Comparison of ENCODE assay signal across 9 cellular contexts in the genomic region with DNA sequence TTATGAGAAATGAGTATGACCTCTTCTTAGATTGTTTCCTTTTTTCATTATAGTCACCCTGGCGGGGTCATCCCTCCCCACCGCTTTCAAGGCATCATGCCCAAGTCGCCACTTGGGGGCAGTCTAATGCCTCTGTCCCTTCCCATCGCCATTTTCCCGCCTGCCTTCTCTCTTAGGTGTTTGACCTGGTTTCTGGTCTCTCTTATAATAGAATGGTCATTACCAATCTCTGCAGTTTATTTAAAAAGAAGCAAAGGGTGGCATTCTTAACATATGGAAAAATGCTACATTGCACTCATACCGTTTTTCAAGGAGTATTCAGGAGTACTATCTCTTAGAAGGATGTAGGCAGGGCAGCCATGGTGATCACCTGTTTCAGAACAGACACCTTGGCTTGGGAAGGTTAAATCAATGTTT. TPM values are rescaled to one million over a fixed set of nuclear protein-coding genes. Genes with fewer than 3 reads are reported as not detected.
DNase-seq lines count a peak whose midpoint lies in the region; ATAC-seq and TF ChIP-seq lines count a peak whose summit lies in the region.
"Had no signal": no experiment of that assay in that cellular context is flagged by ENCODE, and none has a peak within 500 bp of the region (broad histone marks: within the 10 kb centered on the region; RNA-seq: fewer than 3 reads in every experiment).

No MANE protein-coding gene starts in this region.

- no peaks in the 10 kb centered on the region for H3K4me1 Mint-ChIP-seq in natural killer cell
- no peaks in the 10 kb centered on the region for H3K4me1 Mint-ChIP-seq in natural killer cell treated with Interleukin-12 subunit alpha and Interleukin-12 subunit beta and Interleukin-15 and Interleukin-18, amount 100 ng/mL, for 72 hours (ENCODE audit: low read depth in 2 of 2)
- peaks cover 12% of the 10 kb centered on the region for H3K4me1 Mint-ChIP-seq in nephron progenitor cell

- H3K27me3 ChIP-seq in OCI-LY1 (ENCODE audit: insufficient read depth, low read length): no peaks in the 10 kb centered on the region
- peaks cover 0 to 8% (median 0%) of the 10 kb centered on the region in 3 donors for H3K27me3 ChIP-seq in stomach

- ATAC-seq in natural killer cell (peak in 2 of 3 donors; percentile 68 to 74), esophagus mucosa (peak; percentile 62)
- ATAC-seq in natural killer cell treated with Interleukin-12 subunit alpha and Interleukin-12 subunit beta and Interleukin-15 and Interleukin-18, amount 100 ng/mL, for 72 hours: no peak

- H3K27ac ChIP-seq in OCI-LY1 (ENCODE audit: low read depth, low read length, poor library complexity, severe bottlenecking): no peak overlapping the region
- no peak overlapping the region for H3K27ac ChIP-seq in stomach

- H3K36me3 Mint-ChIP-seq in natural killer cell (no peaks in the 10 kb centered on the region), nephron progenitor cell (ENCODE audit: low read depth) (no peaks in the 10 kb centered on the region)
- no peaks in the 10 kb centered on the region for H3K36me3 Mint-ChIP-seq in natural killer cell treated with Interleukin-12 subunit alpha and Interleukin-12 subunit beta and Interleukin-15 and Interleukin-18, amount 100 ng/mL, for 72 hours

- H3K9me3 Mint-ChIP-seq in natural killer cell (no peaks in the 10 kb centered on the region), nephron progenitor cell (no peaks in the 10 kb centered on the region)
- H3K9me3 Mint-ChIP-seq in natural killer cell treated with Interleukin-12 subunit alpha and Interleukin-12 subunit beta and Interleukin-15 and Interleukin-18, amount 100 ng/mL, for 72 hours: no peaks in the 10 kb centered on the region

- H3K9ac ChIP-seq in OCI-LY1 (ENCODE audit: low read length): no peak overlapping the region

- no peaks in the 10 kb centered on the region for H3K79me2 ChIP-seq in OCI-LY1 (ENCODE audit: insufficient read depth, low read length)

- TF ChIP-seq CTCF in natural killer cell (IDR thresholded peaks at IDR 0.05): peak; percentile 57
- TF ChIP-seq CTCF in OCI-LY1 (IDR thresholded peaks at IDR 0.05; ENCODE audit: low read length): peak; percentile 95
- peak; percentile 92 for TF ChIP-seq CTCF in nephron progenitor cell (IDR thresholded peaks at IDR 0.05)
- TF ChIP-seq CTCF in stomach (IDR thresholded peaks at IDR 0.05): peak in 5 of 7 experiments; percentile 65 to 84 (median 73)

- no peaks in the 10 kb centered on the region for H3F3A ChIP-seq in OCI-LY1 (ENCODE audit: insufficient read depth, low read length)

- H3K27ac Mint-ChIP-seq in natural killer cell (no peak overlapping the region), nephron progenitor cell (no peak overlapping the region)
- H3K27ac Mint-ChIP-seq in natural killer cell treated with Interleukin-12 subunit alpha and Interleukin-12 subunit beta and Interleukin-15 and Interleukin-18, amount 100 ng/mL, for 72 hours: no peak overlapping the region

- no peak overlapping the region for H3K4me2 ChIP-seq in OCI-LY1 (ENCODE audit: low read length)

- no peaks in the 10 kb centered on the region for H3K36me3 ChIP-seq in OCI-LY1 (ENCODE audit: insufficient read depth, low read length)
- no peaks in the 10 kb centered on the region for H3K36me3 ChIP-seq in stomach

- H3K4me3 Mint-ChIP-seq in natural killer cell (no peak overlapping the region), nephron progenitor cell (no peak overlapping the region)
- no peak overlapping the region for H3K4me3 Mint-ChIP-seq in natural killer cell treated with Interleukin-12 subunit alpha and Interleukin-12 subunit beta and Interleukin-15 and Interleukin-18, amount 100 ng/mL, for 72 hours

- DNase-seq in natural killer cell (no peak), nephron progenitor cell (peak; percentile 80), stomach (peak; percentile 71)
- DNase-seq in natural killer cell treated with Interleukin-12 subunit alpha and Interleukin-12 subunit beta and Interleukin-15 and Interleukin-18, amount 100 ng/mL, for 72 hours (ENCODE audit: low spot score): no peak
- DNase-seq in activated CD8-positive, alpha-beta memory T cell treated with anti-CD3 and anti-CD28 coated beads, Interleukin-2, amount 50 U/mL, for 48 hours: peak; percentile 85

- TF ChIP-seq EP300 in Ishikawa (IDR thresholded peaks at IDR 0.05; ENCODE audit: borderline replicate concordance) (no peak), stomach (IDR thresholded peaks at IDR 0.05) (no peak)

- peak; percentile 97 for TF ChIP-seq RAD21 in Ishikawa (IDR thresholded peaks at IDR 0.05; ENCODE audit: low read depth)

- no peak overlapping the region for H2AFZ ChIP-seq in OCI-LY1 (ENCODE audit: low read length)

- H3K4me3 ChIP-seq in OCI-LY1 (ENCODE audit: low read depth, low read length, poor library complexity, severe bottlenecking) (no peak overlapping the region), stomach (no peak overlapping the region)

- 14 to 25% (median 23%) methylated on average over 6 of the region's 6 CpGs for WGBS in stomach, 5 donors

- H3K27me3 Mint-ChIP-seq in natural killer cell (ENCODE audit: low read depth in 2 of 2): peaks cover 9 to 51% of the 10 kb centered on the region in 2 donors
- peaks cover 23 to 24% of the 10 kb centered on the region in 2 donors for H3K27me3 Mint-ChIP-seq in natural killer cell treated with Interleukin-12 subunit alpha and Interleukin-12 subunit beta and Interleukin-15 and Interleukin-18, amount 100 ng/mL, for 72 hours
- H3K27me3 Mint-ChIP-seq in nephron progenitor cell (ENCODE audit: low read depth, poor library complexity): peaks cover 7% of the 10 kb centered on the region

- H3K4me1 ChIP-seq in OCI-LY1 (ENCODE audit: insufficient read depth, low read length, severe bottlenecking) (no peaks in the 10 kb centered on the region), stomach (peaks cover 0 to 6% (median 0%) of the 10 kb centered on the region in 4 donors)

- no peaks in the 10 kb centered on the region for H4K20me1 ChIP-seq in OCI-LY1 (ENCODE audit: insufficient read depth, low read length)

- H3K9me2 ChIP-seq in OCI-LY1 (ENCODE audit: low read depth, low read length): no peaks in the 10 kb centered on the region

- no peak for TF ChIP-seq POLR2A in stomach (IDR thresholded peaks at IDR 0.05)

- H3K9me3 ChIP-seq in OCI-LY1 (ENCODE audit: low read length) (no peaks in the 10 kb centered on the region), stomach (no peaks in the 10 kb centered on the region)

- intact Hi-C loops in natural killer cell (cut with micrococcal nuclease): loop anchor here (5.0 kb wide), 1 partner anchor 329 kb away; no protein-coding TSS in a partner anchor
- intact Hi-C loops in stomach (cut with DNase I; ENCODE audit: low total_unique reads): no loop called here

TF ChIP-seq in Ishikawa, 13 proteins besides CTCF, POLR2A, EP300 and RAD21 (continues in another document):
- TF ChIP-seq EGR1 (IDR thresholded peaks at IDR 0.05) (no peak), ZBTB7A (IDR thresholded peaks at IDR 0.05; ENCODE audit: low read depth) (no peak), YY1 (IDR thresholded peaks at IDR 0.05; ENCODE audit: low read depth) (peak; percentile 89), CREB1 (IDR thresholded peaks at IDR 0.05; ENCODE audit: low read depth) (no peak), NFIC (IDR thresholded peaks at IDR 0.05) (no peak), FOXM1 (IDR thresholded peaks at IDR 0.05; ENCODE audit: borderline replicate concordance, low read depth) (no peak), TAF1 (IDR thresholded peaks at IDR 0.05; ENCODE audit: low read depth) (no peak), CEBPB (IDR thresholded peaks at IDR 0.05) (no peak)
- TF ChIP-seq, protein P1, sequence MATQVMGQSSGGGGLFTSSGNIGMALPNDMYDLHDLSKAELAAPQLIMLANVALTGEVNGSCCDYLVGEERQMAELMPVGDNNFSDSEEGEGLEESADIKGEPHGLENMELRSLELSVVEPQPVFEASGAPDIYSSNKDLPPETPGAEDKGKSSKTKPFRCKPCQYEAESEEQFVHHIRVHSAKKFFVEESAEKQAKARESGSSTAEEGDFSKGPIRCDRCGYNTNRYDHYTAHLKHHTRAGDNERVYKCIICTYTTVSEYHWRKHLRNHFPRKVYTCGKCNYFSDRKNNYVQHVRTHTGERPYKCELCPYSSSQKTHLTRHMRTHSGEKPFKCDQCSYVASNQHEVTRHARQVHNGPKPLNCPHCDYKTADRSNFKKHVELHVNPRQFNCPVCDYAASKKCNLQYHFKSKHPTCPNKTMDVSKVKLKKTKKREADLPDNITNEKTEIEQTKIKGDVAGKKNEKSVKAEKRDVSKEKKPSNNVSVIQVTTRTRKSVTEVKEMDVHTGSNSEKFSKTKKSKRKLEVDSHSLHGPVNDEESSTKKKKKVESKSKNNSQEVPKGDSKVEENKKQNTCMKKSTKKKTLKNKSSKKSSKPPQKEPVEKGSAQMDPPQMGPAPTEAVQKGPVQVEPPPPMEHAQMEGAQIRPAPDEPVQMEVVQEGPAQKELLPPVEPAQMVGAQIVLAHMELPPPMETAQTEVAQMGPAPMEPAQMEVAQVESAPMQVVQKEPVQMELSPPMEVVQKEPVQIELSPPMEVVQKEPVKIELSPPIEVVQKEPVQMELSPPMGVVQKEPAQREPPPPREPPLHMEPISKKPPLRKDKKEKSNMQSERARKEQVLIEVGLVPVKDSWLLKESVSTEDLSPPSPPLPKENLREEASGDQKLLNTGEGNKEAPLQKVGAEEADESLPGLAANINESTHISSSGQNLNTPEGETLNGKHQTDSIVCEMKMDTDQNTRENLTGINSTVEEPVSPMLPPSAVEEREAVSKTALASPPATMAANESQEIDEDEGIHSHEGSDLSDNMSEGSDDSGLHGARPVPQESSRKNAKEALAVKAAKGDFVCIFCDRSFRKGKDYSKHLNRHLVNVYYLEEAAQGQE (IDR thresholded peaks at IDR 0.05; ENCODE audit: low read depth): no peak
- TF ChIP-seq, protein P2, sequence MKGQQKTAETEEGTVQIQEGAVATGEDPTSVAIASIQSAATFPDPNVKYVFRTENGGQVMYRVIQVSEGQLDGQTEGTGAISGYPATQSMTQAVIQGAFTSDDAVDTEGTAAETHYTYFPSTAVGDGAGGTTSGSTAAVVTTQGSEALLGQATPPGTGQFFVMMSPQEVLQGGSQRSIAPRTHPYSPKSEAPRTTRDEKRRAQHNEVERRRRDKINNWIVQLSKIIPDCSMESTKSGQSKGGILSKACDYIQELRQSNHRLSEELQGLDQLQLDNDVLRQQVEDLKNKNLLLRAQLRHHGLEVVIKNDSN (IDR thresholded peaks at IDR 0.05): no peak
- TF ChIP-seq, protein P3, sequence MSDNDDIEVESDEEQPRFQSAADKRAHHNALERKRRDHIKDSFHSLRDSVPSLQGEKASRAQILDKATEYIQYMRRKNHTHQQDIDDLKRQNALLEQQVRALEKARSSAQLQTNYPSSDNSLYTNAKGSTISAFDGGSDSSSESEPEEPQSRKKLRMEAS (IDR thresholded peaks at IDR 0.05): 0 out of 2 replicates have a peak, but pooled peaks have one; percentile 35

RNA-seq across cellular contexts. Expression of a gene that starts 25.2 kb away (rescaled TPM):
- total RNA-seq in natural killer cell (not detected), esophagus mucosa (not detected), stomach (not detected)
- total RNA-seq in natural killer cell treated with Interleukin-12 subunit alpha and Interleukin-12 subunit beta and Interleukin-15 and Interleukin-18, amount 100 ng/mL, for 72 hours: not detected
- polyA plus RNA-seq in stomach: not detected
- total RNA-seq: pulmonary artery endothelial cell had no signal

RNA-seq across cellular contexts. Expression of a gene that starts 31.2 kb away (rescaled TPM):
- total RNA-seq in natural killer cell (10 to 100 TPM; 29.8 to 47.3 (median 41.9) TPM), esophagus mucosa (24.2 TPM), stomach (10 to 100 TPM in 4 of 5 donors, 1 to 10 TPM in 1; 8.9 to 48.8 (median 41.2) TPM)
- total RNA-seq in natural killer cell treated with Interleukin-12 subunit alpha and Interleukin-12 subunit beta and Interleukin-15 and Interleukin-18, amount 100 ng/mL, for 72 hours: 10 to 100 TPM; 32.0 to 53.7 TPM
- 10 to 100 TPM; 23.6 to 39.4 (median 36.0) TPM for polyA plus RNA-seq in stomach

Comparison
In these comparisons a context has a peak if more than half of its experiments do, and no peak if none do; other contexts are left out.
1. ATAC-seq: peak in natural killer cell (2 of 3) and esophagus mucosa (single experiment); none in natural killer cell treated with Interleukin-12 subunit alpha and Interleukin-12 subunit beta and Interleukin-15 and Interleukin-18, amount 100 ng/mL, for 72 hours (0 of 2).
2. DNase-seq: peak in activated CD8-positive, alpha-beta memory T cell treated with anti-CD3 and anti-CD28 coated beads, Interleukin-2, amount 50 U/mL, for 48 hours (single experiment), nephron progenitor cell (single experiment) and stomach (single experiment); none in natural killer cell (single experiment) and natural killer cell treated with Interleukin-12 subunit alpha and Interleukin-12 subunit beta and Interleukin-15 and Interleukin-18, amount 100 ng/mL, for 72 hours (single experiment).
3. Peak in every context shown above with its lines, with median percentiles within 50 percentile points of each other: CTCF ChIP-seq.